In genomic region chr5:139393497-139394122, GRCh38 we compare ENCODE assay signal across 6 cellular contexts. TPM values are rescaled to one million over a fixed set of nuclear protein-coding genes. Genes with fewer than 3 reads are reported as not detected.
DNase-seq lines count a peak whose midpoint lies in the region; ATAC-seq and TF ChIP-seq lines count a peak whose summit lies in the region.

No MANE protein-coding gene starts in this region.

- CTCF ChIA-PET in Panc1 (lab: Charles Lee), result no interaction called here

- peak overlapping the region; percentile 99 for H3K4me2 ChIP-seq in BLaER1

- peak overlapping the region; percentile 78 for H3K4me3 ChIP-seq in BLaER1
- H3K4me3 ChIP-seq in Panc1 (ENCODE audit: low read depth in 2 of 2, low read length in 2 of 2), result peak overlapping the region; percentile 62 to 75
- H3K4me3 ChIP-seq in lower lobe of right lung, result peak overlapping the region; percentile 65

- in situ Hi-C loops in Panc1 (cut with HindIII; ENCODE audit: low pct_unique_long_range_greater_than_20kb, low sequenced_read_pairs), result no loop called here

- H3K27me3 ChIP-seq in BLaER1, result no peaks in the 10 kb centered on the region
- H3K27me3 ChIP-seq in Panc1 (ENCODE audit: control insufficient read depth, insufficient read depth, low read length), result no peaks in the 10 kb centered on the region
- peaks cover 31% of the 10 kb centered on the region for H3K27me3 ChIP-seq in lower lobe of right lung (ENCODE audit: low read depth)

- no peak for ATAC-seq in Panc1
- no peak for ATAC-seq in lower lobe of right lung
- no peak for ATAC-seq in HG03139 (IDR thresholded peaks at IDR 0.05; ENCODE audit: unreplicated experiment)

- POLR2A ChIA-PET in Panc1 (lab: Charles Lee), result no interaction called here

- intact Hi-C loops in Panc1 (cut with micrococcal nuclease; ENCODE audit: unreplicated experiment), result loop anchor here (10.0 kb wide), 1 partner anchor 109 kb away; no protein-coding TSS in a partner anchor
- intact Hi-C loops in lower lobe of right lung (cut with DNase I), result no loop called here

- peaks cover 29% of the 10 kb centered on the region for H4K20me1 ChIP-seq in BLaER1

- H3K9ac ChIP-seq in BLaER1, result peak overlapping the region; percentile 98

- H3K9me3 ChIP-seq in BLaER1, result no peaks in the 10 kb centered on the region
- no peaks in the 10 kb centered on the region for H3K9me3 ChIP-seq in Panc1 (ENCODE audit: control insufficient read depth, insufficient read depth, low read depth, low read length)
- H3K9me3 ChIP-seq in lower lobe of right lung, result no peaks in the 10 kb centered on the region

- H3K36me3 ChIP-seq in BLaER1 (peaks cover 29% of the 10 kb centered on the region), Panc1 (ENCODE audit: control insufficient read depth, insufficient read depth, low read length) (peaks cover 2% of the 10 kb centered on the region; the same call in 1 of the 2 replicates), lower lobe of right lung (no peaks in the 10 kb centered on the region)

- peak overlapping the region; percentile 100 for H3K27ac ChIP-seq in BLaER1
- H3K27ac ChIP-seq in Panc1 (ENCODE audit: low read length), result peak overlapping the region; percentile 85
- H3K27ac ChIP-seq in lower lobe of right lung, result peak overlapping the region; percentile 11

- DNase-seq in Panc1 (ENCODE audit: low read depth, low spot score), result no peak
- no peak for DNase-seq in lower lobe of right lung
- DNase-seq in HCEC 1CT, result no peak
- no peak for DNase-seq in NCI-H226

- no TSS peak for BruUV-seq in Panc1 (replicated peaks; lab: Mats Ljungman, UMichigan)

- TF ChIP-seq CTCF in Panc1 (IDR thresholded peaks at IDR 0.05) (no peak), lower lobe of right lung (IDR thresholded peaks at IDR 0.05) (no peak)

- peaks cover 61% of the 10 kb centered on the region for H3K4me1 ChIP-seq in BLaER1
- peaks cover 27% of the 10 kb centered on the region for H3K4me1 ChIP-seq in Panc1 (ENCODE audit: control insufficient read depth, insufficient read depth, low read length)
- H3K4me1 ChIP-seq in lower lobe of right lung, result peaks cover 35% of the 10 kb centered on the region

RNA-seq across cellular contexts. Expression of gene PROB1, which starts 1.3 kb away (rescaled TPM):
- total RNA-seq in Panc1 (2021; ENCODE audit: unreplicated experiment), result 2.3 TPM
- polyA plus RNA-seq in Panc1 (2012; ENCODE audit: insufficient read length), result 3.8 TPM
- total RNA-seq in lower lobe of right lung, result 0.86 TPM

RNA-seq across cellular contexts. Expression of gene MZB1, which starts 3.9 kb away (rescaled TPM):
- 0.49 TPM for total RNA-seq in Panc1 (2021; ENCODE audit: unreplicated experiment)
- 0.21 TPM for polyA plus RNA-seq in Panc1 (2012; ENCODE audit: insufficient read length)
- total RNA-seq in lower lobe of right lung, result 7.8 TPM

RNA-seq across cellular contexts. Expression of gene SPATA24, which starts 10.3 kb away (rescaled TPM):
- total RNA-seq in Panc1 (2021; ENCODE audit: unreplicated experiment) (5.5 TPM), lower lobe of right lung (3.5 TPM)
- polyA plus RNA-seq in Panc1 (2012; ENCODE audit: insufficient read length), result 4.0 TPM

RNA-seq across cellular contexts. Expression of gene SLC23A1, which starts 10.5 kb away (rescaled TPM):
- total RNA-seq in Panc1 (2021; ENCODE audit: unreplicated experiment) (not detected), lower lobe of right lung (1.4 TPM)
- not detected for polyA plus RNA-seq in Panc1 (2012; ENCODE audit: insufficient read length)

RNA-seq across cellular contexts. Expression of gene DNAJC18, which starts 45.7 kb away (rescaled TPM):
- 8.8 TPM for total RNA-seq in Panc1 (2021; ENCODE audit: unreplicated experiment)
- 8.8 TPM for polyA plus RNA-seq in Panc1 (2012; ENCODE audit: insufficient read length)
- total RNA-seq in lower lobe of right lung, result 10.0 TPM

Comparison
In these comparisons a context has a peak if more than half of its experiments do, and no peak if none do; other contexts are left out.
1. H3K27ac ChIP-seq: peak in every context shown above with its lines; median percentile 100 in BLaER1; 85 in Panc1; 11 in lower lobe of right lung.